19 cellular contexts compared by ENCODE assay signal in genomic region chr18:59719533-59720325, GRCh38. TPM values are rescaled to one million over a fixed set of nuclear protein-coding genes. Genes with fewer than 3 reads are reported as not detected.
A peak's percentile ranks its signal among the peaks of the same experiment; 100 is the strongest.
DNase-seq lines count a peak whose midpoint lies in the region; TF ChIP-seq lines count a peak whose summit lies in the region.
"Had no signal": no experiment of that assay in that cellular context is flagged by ENCODE, and none has a peak within 500 bp of the region (broad histone marks: within the 10 kb centered on the region; RNA-seq: fewer than 3 reads in every experiment).

No MANE protein-coding gene starts in this region.

- dilution Hi-C loops in mammary epithelial cell (cut with HindIII; ENCODE audit: low sequenced_read_pairs) = no loop called here

- TF ChIP-seq POLR2A in sigmoid colon (IDR thresholded peaks at IDR 0.05) = no peak

- no peaks in the 10 kb centered on the region for H3K79me1 ChIP-seq in mesenchymal stem cell (replicated peaks; ENCODE audit: low read length, poor library complexity, severe bottlenecking)

- no peaks in the 10 kb centered on the region for H3K79me2 ChIP-seq in mammary epithelial cell (ENCODE audit: insufficient read depth, low read length)

- H3K4me1 ChIP-seq in mammary epithelial cell (ENCODE audit: insufficient read depth, low read length) (peaks cover 50% of the 10 kb centered on the region), mesenchymal stem cell (ENCODE audit: control insufficient read depth, insufficient read depth, low read depth, low read length) (peaks cover 15% of the 10 kb centered on the region), sigmoid colon (peaks cover 0 to 6% (median 0%) of the 10 kb centered on the region in 4 donors)
- H3K4me1 ChIP-seq: HAP-1, right atrium auricular region had no signal

- H3K4me2 ChIP-seq in mammary epithelial cell (ENCODE audit: insufficient read depth, low read depth, low read length) (no peak overlapping the region), mesenchymal stem cell (ENCODE audit: low read length, poor library complexity, severe bottlenecking) (no peak overlapping the region)

- no peak overlapping the region for H2BK120ac ChIP-seq in mesenchymal stem cell (ENCODE audit: low read depth, low read length)

- H2BK5ac ChIP-seq in mesenchymal stem cell (ENCODE audit: low read depth, low read length, poor library complexity, severe bottlenecking) = no peak overlapping the region

- in situ Hi-C loops in mammary epithelial cell (cut with MboI; ENCODE audit: low sequenced_read_pairs in 2 of 2) = no loop called here

- H3K4me3 ChIP-seq in AG04449 (ENCODE audit: low read depth, low read length) = no peak overlapping the region
- no peak overlapping the region for H3K4me3 ChIP-seq in mammary epithelial cell (replicated peaks in 1 of 3; ENCODE audit: insufficient read depth in 1 of 3, low read depth in 2 of 3, low read length in 3 of 3)
- H3K4me3 ChIP-seq in mesenchymal stem cell (ENCODE audit: insufficient read depth in 1 of 2, low read depth in 1 of 2, low read length in 2 of 2) = peak overlapping the region in 1 of 2 experiments; percentile 20
- no peak overlapping the region for H3K4me3 ChIP-seq in sigmoid colon
- H3K4me3 ChIP-seq: HAP-1, right atrium auricular region had no signal

- H3K9ac ChIP-seq in mammary epithelial cell (ENCODE audit: insufficient read depth, low read length) (no peak overlapping the region), mesenchymal stem cell (ENCODE audit: low read length) (peak overlapping the region; percentile 71)

- H2AFZ ChIP-seq in mammary epithelial cell (ENCODE audit: low read depth, low read length) = peak overlapping the region; percentile 25
- no peak overlapping the region for H2AFZ ChIP-seq in mesenchymal stem cell (ENCODE audit: low read depth, low read length)

- POLR2A ChIA-PET in AG04449 (lab: Yijun Ruan, JAX) = interaction anchor here (0.7 to 2.8 kb wide), 3 partner anchors 10 to 29 kb away, joined by 3 to 32 read pairs (median 7); no protein-coding TSS in a partner anchor

- no peak overlapping the region for H4K8ac ChIP-seq in mesenchymal stem cell (ENCODE audit: low read length)

- 79% methylated on average over 6 of the region's 6 CpGs for WGBS in mammary epithelial cell (ENCODE audit: low coverage, missing lambda C conversion rate)
- 88% methylated on average over 5 of the region's 6 CpGs for WGBS in mesenchymal stem cell
- 64 to 69% methylated on average over 6 of the region's 6 CpGs for WGBS in sigmoid colon, 2 donors

- TF ChIP-seq CTCF in AG04449 (IDR thresholded peaks at IDR 0.05; ENCODE audit: insufficient read depth, low read length, missing control alignments) (no peak), mammary epithelial cell (conservative IDR thresholded peaks at IDR 0.05 in 1 of 2, IDR thresholded peaks at IDR 0.05 in 1 of 2; ENCODE audit: extremely low read depth in 1 of 2, insufficient read depth in 1 of 2, low read depth in 1 of 2, low read length in 2 of 2) (no peak), sigmoid colon (IDR thresholded peaks at IDR 0.05) (no peak)

- H3K4ac ChIP-seq in mesenchymal stem cell (ENCODE audit: low read depth in 1 of 2, low read length in 2 of 2) = no peak overlapping the region

- H3K27me3 ChIP-seq in mammary epithelial cell (ENCODE audit: insufficient read depth, low read length) = no peaks in the 10 kb centered on the region
- H3K27me3 ChIP-seq in mesenchymal stem cell (ENCODE audit: control insufficient read depth in 1 of 2, insufficient read depth in 1 of 2, low read length in 2 of 2) = no peaks in the 10 kb centered on the region
- no peaks in the 10 kb centered on the region for H3K27me3 ChIP-seq in sigmoid colon
- H3K27me3 ChIP-seq: right atrium auricular region had no signal

- H2BK12ac ChIP-seq in mesenchymal stem cell (ENCODE audit: low read length in 2 of 2) = no peak overlapping the region

- DNase-seq in AG04449 (ENCODE audit: low read depth, low spot score) (peak; percentile 85), HS-27A (ENCODE audit: low read depth) (peak; percentile 82), mammary epithelial cell (no peak), mesenchymal stem cell (peak; percentile 29), cerebellar nuclear complex (lab: John Stamatoyannopoulos, UW) (no peak), sigmoid colon (no peak), ureter (ENCODE audit: low spot score) (no peak), activated gamma-delta T cell (lab: John Stamatoyannopoulos, UW) (no peak)
- DNase-seq: activated CD4-positive, CD25-positive, alpha-beta regulatory T cell treated with anti-CD3 and anti-CD28 coated beads, Interleukin-2, amount 50 U/mL, for 72 hours; AML-193; hippocampal formation; natural killer cell; NCI-H187 treated with DMSO at 0.1 percent for 48 hours; NCI-H526; stimulated activated CD4-positive, alpha-beta T cell treated with anti-CD3 and anti-CD28 coated beads, Interleukin-4, amount 100 ng/mL, for 4 hours; T-helper 1 cell had no signal

- no TSS peak for BruUV-seq in mammary epithelial cell (replicated peaks; lab: Mats Ljungman, UMichigan)

- intact Hi-C loops in mammary epithelial cell (cut with micrococcal nuclease) (loop anchor here (5.0 kb wide), 1 partner anchor 103 kb away; no protein-coding TSS in a partner anchor), sigmoid colon (cut with DNase I) (no loop called here)

- H4K91ac ChIP-seq in mesenchymal stem cell (ENCODE audit: low read length) = no peak overlapping the region

- CTCF ChIA-PET in AG04449 (lab: Yijun Ruan, JAX) (interaction anchor here (0.9 to 5.2 kb wide), 7 partner anchors 11 to 117 kb away, joined by 3 to 42 read pairs (median 3); partner anchors contain the start of gene CCBE1), mammary epithelial cell (lab: Charles Lee; ENCODE audit: low non-redundant PET) (no interaction called here)

- no peak overlapping the region for H3K27ac ChIP-seq in mammary epithelial cell (ENCODE audit: insufficient read depth, low read depth, low read length)
- peak overlapping the region; percentile 8 for H3K27ac ChIP-seq in mesenchymal stem cell (ENCODE audit: low read length, poor library complexity, severe bottlenecking)
- no peak overlapping the region for H3K27ac ChIP-seq in sigmoid colon
- H3K27ac ChIP-seq: right atrium auricular region had no signal

- H3K9me3 ChIP-seq in mammary epithelial cell (replicated peaks; ENCODE audit: insufficient read depth, low read length) (no peaks in the 10 kb centered on the region), mesenchymal stem cell (ENCODE audit: control insufficient read depth, low read length) (peaks cover 3% of the 10 kb centered on the region), sigmoid colon (no peaks in the 10 kb centered on the region)
- H3K9me3 ChIP-seq: HAP-1 had no signal

- H3K18ac ChIP-seq in mesenchymal stem cell (ENCODE audit: low read depth in 1 of 2, low read length in 2 of 2) = no peak overlapping the region

- H4K20me1 ChIP-seq in mammary epithelial cell (ENCODE audit: insufficient read depth, low read length) = no peaks in the 10 kb centered on the region

- no peaks in the 10 kb centered on the region for H3K36me3 ChIP-seq in mammary epithelial cell (ENCODE audit: insufficient read depth, low read length)
- H3K36me3 ChIP-seq in mesenchymal stem cell (ENCODE audit: control insufficient read depth in 1 of 2, insufficient read depth in 2 of 2, low read depth in 1 of 2, low read length in 2 of 2) = no peaks in the 10 kb centered on the region
- H3K36me3 ChIP-seq in sigmoid colon = no peaks in the 10 kb centered on the region
- H3K36me3 ChIP-seq: HAP-1, right atrium auricular region had no signal

- no peak overlapping the region for H2BK15ac ChIP-seq in mesenchymal stem cell (ENCODE audit: low read depth, poor library complexity, severe bottlenecking)

- no peak overlapping the region for H3K23ac ChIP-seq in mesenchymal stem cell (ENCODE audit: low read length in 2 of 2)

- no peak for TF ChIP-seq EP300 in sigmoid colon (IDR thresholded peaks at IDR 0.05)

- no peak overlapping the region for H3K14ac ChIP-seq in mesenchymal stem cell (ENCODE audit: low read length in 2 of 2)

- H2AK5ac ChIP-seq in mesenchymal stem cell (ENCODE audit: low read length, severe bottlenecking) = peak overlapping the region; percentile 6

RNA-seq across cellular contexts. Expression of gene CCBE1, which starts 22.5 kb away (rescaled TPM):
- total RNA-seq in mammary epithelial cell = 10 to 100 TPM in 1 of 2 donors, under 1 TPM in 1; 0.50 to 18.4 TPM
- 14.9 TPM for polyA plus RNA-seq in mammary epithelial cell
- polyA minus RNA-seq in mammary epithelial cell = 4.8 TPM
- polyA plus RNA-seq in mesenchymal stem cell (2013, experiment 1 of 2) = 0.47 TPM
- 0.48 TPM for polyA plus RNA-seq in mesenchymal stem cell (2013, experiment 2 of 2)
- total RNA-seq in sigmoid colon = 10 to 100 TPM; 38.9 to 61.1 (median 48.9) TPM
- 1 to 10 TPM in 1 of 3 donors, under 1 TPM in 2; 0.23 to 2.4 (median 0.60) TPM for polyA plus RNA-seq in sigmoid colon
- 1.8 TPM for total RNA-seq in ureter
- total RNA-seq: endothelial cell of umbilical vein had no signal

Comparison
In these comparisons a context has a peak if more than half of its experiments do, and no peak if none do; other contexts are left out.
1. DNase-seq: peak in AG04449 (single experiment), HS-27A (single experiment) and mesenchymal stem cell (single experiment); none in mammary epithelial cell (single experiment), cerebellar nuclear complex (0 of 2), sigmoid colon (single experiment), ureter (single experiment) and activated gamma-delta T cell (single experiment).